Comparison of ENCODE assay signal across 8 cellular contexts in the genomic region with DNA sequence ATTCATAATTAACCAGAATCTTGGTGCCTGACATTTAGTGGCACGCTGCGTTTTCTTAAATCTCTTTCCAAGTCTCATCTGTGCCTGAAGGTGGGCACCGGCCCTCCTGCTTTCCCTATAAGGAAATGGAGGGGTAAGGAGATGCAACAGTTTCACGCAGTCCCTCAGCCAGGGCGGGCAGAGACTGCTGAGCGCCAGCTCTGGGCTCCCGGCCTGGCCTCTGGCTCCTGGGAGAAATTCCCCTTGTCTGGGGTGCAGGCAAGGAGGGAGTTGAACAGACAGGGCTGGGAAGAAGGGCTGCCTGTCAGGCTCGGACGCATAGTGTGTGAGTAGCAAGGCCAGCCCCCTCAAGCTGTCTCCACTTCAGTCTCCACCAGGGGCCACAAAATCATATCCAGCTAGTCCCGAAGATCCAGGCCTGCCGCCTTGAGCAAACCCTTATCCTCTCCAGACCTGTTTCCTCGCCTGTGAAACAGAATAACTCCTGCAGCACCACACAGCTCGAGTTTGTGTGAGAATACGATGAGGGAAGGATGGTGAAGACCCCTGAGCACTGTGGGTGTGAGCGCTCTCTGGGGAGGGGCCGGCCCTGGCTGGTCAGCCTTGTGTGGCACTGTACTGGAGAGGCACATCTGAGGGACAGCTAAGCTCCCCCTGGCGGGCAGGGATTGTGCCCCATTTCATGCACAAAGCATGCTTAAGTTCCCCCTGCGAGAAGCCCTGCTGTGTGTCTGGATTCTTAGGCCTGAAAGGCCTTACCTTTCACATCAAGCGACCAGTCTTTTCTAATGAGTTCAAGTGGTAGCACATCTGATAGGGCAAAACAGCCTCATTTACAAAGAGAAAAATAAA.
DNase-seq lines count a peak whose midpoint lies in the region; ATAC-seq and TF ChIP-seq lines count a peak whose summit lies in the region.

No MANE protein-coding gene starts in this region.

- H3K4me3 ChIP-seq in HEK293 (ENCODE audit: low read depth, low read length): no peak overlapping the region

- no peaks in the 10 kb centered on the region for H3K36me3 ChIP-seq in HEK293 (ENCODE audit: control insufficient read depth in 2 of 2, insufficient read depth in 1 of 2, low read length in 2 of 2)

- H3K9me3 ChIP-seq in HEK293 (ENCODE audit: control insufficient read depth, insufficient read depth, low read depth, low read length): no peaks in the 10 kb centered on the region

- POLR2A ChIA-PET in HEK293 (lab: Yijun Ruan, JAX): no interaction called here

- ATAC-seq in HG02981 (IDR thresholded peaks at IDR 0.05; ENCODE audit: unreplicated experiment): no peak
- no peak for ATAC-seq in HG02970 (IDR thresholded peaks at IDR 0.05; ENCODE audit: low FRiP score, unreplicated experiment)

- H3K4me1 ChIP-seq in HEK293 (ENCODE audit: control insufficient read depth, insufficient read depth, low read length): peaks cover 5% of the 10 kb centered on the region; the same call in 1 of the 2 replicates

- peak; percentile 14 for DNase-seq in AG08395 (ENCODE audit: low spot score)
- DNase-seq in SW480 (ENCODE audit: low spot score): peak; percentile 31
- DNase-seq in iPS-NIHi7 (ENCODE audit: extremely low spot score): peak; percentile 64
- DNase-seq in NCI-H446 treated with DMSO at 0.1 percent for 48 hours (lab: John Stamatoyannopoulos, UW): no peak
- DNase-seq in HuH-7.5 (ENCODE audit: low spot score): no peak

- no peak overlapping the region for H3K27ac ChIP-seq in HEK293 (ENCODE audit: extremely low read depth, low read depth, low read length)

- TF ChIP-seq CTCF in HEK293 (tag by site-specific recombination; IDR thresholded peaks at IDR 0.05): peak; percentile 27; the same call in 1 of the 2 replicates

- CTCF ChIA-PET in HEK293 (lab: Yijun Ruan, JAX): interaction anchor here (0.6 kb wide), 1 partner anchor 951 kb away, joined by 3 read pairs; no protein-coding TSS in a partner anchor

TF ChIP-seq in HEK293, 187 proteins besides CTCF, POLR2A, EP300 and RAD21:
- TF ChIP-seq ZBTB48 (tag by site-specific recombination; IDR thresholded peaks at IDR 0.05) (no peak), ZNF530 (tag by site-specific recombination; IDR thresholded peaks at IDR 0.05; ENCODE audit: low read depth) (no peak)
- TF ChIP-seq, protein P1, sequence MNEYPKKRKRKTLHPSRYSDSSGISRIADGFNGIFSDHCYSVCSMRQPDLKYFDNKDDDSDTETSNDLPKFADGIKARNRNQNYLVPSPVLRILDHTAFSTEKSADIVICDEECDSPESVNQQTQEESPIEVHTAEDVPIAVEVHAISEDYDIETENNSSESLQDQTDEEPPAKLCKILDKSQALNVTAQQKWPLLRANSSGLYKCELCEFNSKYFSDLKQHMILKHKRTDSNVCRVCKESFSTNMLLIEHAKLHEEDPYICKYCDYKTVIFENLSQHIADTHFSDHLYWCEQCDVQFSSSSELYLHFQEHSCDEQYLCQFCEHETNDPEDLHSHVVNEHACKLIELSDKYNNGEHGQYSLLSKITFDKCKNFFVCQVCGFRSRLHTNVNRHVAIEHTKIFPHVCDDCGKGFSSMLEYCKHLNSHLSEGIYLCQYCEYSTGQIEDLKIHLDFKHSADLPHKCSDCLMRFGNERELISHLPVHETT (tag by site-specific recombination; IDR thresholded peaks at IDR 0.05): no peak

Comparison
In these comparisons a context has a peak if more than half of its experiments do, and no peak if none do; other contexts are left out.
1. DNase-seq: peak in AG08395 (single experiment), SW480 (single experiment) and iPS-NIHi7 (single experiment); none in NCI-H446 treated with DMSO at 0.1 percent for 48 hours (single experiment) and HuH-7.5 (single experiment).